In the genomic region with DNA sequence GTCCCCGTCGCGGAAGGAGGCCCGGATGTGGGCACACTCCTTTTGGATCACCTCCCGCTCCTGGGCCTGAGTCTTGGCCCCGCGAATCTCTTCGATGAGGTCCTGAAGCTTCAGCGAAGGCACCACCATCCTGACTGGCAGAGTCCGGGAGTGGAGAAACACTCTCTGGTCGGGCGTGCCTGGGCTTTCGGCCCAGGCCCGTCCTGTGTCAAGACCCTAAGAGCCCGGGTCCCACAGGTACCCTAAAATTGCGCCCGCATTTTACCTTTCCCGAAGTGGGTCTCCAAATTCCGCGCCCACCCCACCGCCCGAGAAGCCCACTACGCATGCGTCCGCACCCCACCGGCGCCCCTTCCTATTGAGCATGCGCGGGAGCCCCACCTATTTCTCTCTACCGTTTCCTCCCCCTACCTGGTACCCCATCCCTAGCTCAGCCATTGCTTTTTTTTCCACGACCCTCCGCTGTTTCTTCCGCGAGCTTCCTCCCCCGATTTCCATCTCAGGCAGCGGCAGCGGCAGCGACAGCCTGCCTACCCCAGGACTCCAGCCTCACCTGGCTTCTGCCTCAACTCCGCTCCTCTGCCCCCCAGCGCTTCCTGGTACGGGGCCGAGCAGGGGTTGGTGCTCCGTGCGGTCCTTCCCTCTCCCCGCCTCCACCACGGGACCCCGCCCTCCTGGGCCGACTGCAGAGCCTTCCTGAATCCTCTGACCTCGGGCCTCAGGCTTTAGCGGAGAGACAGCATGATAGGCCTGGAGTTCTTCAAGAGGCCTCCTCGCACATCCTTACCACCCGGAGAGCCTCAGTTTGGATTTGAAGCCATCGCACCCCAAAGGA, we compare ENCODE assay signal across 8 cellular contexts.
DNase-seq lines count a peak whose midpoint lies in the region; ATAC-seq lines count a peak whose summit lies in the region.

A gene with protein sequence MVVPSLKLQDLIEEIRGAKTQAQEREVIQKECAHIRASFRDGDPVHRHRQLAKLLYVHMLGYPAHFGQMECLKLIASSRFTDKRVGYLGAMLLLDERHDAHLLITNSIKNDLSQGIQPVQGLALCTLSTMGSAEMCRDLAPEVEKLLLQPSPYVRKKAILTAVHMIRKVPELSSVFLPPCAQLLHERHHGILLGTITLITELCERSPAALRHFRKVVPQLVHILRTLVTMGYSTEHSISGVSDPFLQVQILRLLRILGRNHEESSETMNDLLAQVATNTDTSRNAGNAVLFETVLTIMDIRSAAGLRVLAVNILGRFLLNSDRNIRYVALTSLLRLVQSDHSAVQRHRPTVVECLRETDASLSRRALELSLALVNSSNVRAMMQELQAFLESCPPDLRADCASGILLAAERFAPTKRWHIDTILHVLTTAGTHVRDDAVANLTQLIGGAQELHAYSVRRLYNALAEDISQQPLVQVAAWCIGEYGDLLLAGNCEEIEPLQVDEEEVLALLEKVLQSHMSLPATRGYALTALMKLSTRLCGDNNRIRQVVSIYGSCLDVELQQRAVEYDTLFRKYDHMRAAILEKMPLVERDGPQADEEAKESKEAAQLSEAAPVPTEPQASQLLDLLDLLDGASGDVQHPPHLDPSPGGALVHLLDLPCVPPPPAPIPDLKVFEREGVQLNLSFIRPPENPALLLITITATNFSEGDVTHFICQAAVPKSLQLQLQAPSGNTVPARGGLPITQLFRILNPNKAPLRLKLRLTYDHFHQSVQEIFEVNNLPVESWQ (minus strand): TSS at position 606 of the 835 bp plus-strand sequence. CDS start 477 bp downstream, at position 129.

- peak within 1 kb of the TSS; percentile 91 for H3K27ac ChIP-seq in cingulate gyrus (ENCODE audit: low read depth, low read length)

- ATAC-seq in GM19043 (IDR thresholded peaks at IDR 0.05; ENCODE audit: low read depth, unreplicated experiment): peak; percentile 82
- peak; percentile 88 for ATAC-seq in HG03354 (IDR thresholded peaks at IDR 0.05; ENCODE audit: poor library complexity, severe bottlenecking, unreplicated experiment)

- peak; percentile 75 for DNase-seq in AG20443 (ENCODE audit: low spot score)
- DNase-seq in NCI-H524 (lab: John Stamatoyannopoulos, UW): peak; percentile 86 to 89
- DNase-seq in activated CD4-positive, alpha-beta T cell treated with anti-CD3 and anti-CD28 coated beads for 4 hours: peak; percentile 83 to 86
- DNase-seq in left kidney (ENCODE audit: low read depth, low spot score): peak; percentile 95
- peak; percentile 86 for DNase-seq in stimulated activated CD4-positive, alpha-beta T cell treated with anti-CD3 and anti-CD28 coated beads, Interleukin-4, amount 100 ng/mL, for 1 hour

Comparison
In these comparisons a context has a peak if more than half of its experiments do, and no peak if none do; other contexts are left out.
1. Peak in every context shown above with its lines: DNase-seq, ATAC-seq and H3K27ac ChIP-seq.